In the genomic region with DNA sequence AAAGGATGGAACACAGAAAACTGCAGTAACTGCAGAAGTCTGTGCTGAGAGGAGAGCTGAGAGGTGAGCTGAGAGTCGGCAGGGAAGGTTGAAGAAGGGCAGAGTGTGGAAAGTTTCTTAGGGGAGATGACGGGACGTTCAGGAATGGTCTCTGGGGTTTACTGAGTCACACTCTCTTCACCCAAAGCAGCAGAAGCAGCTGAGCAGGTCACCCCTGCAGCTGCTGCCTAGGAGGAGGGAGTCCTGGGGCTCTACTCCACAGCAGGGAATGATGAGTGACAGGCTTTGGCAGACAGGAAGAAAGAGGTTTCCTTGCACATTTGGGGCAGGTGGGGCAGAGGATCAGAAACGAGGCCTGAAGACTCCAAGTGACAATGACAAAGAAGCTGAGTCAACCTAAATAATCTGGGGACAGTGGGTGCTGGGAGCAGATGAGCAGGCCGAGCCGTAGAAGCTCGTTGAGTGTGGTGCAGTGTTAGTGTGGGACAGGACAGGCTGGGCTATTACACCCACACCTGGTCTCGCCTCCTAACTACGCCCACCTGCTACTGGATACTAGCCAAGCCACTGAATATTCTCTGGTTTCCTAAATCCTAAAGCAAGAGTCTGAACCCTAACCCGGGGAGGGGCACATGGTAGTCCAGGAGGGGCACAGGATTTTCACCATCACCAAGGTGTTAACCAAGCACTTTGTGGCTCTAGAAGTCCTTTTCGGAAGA, we compare ENCODE assay signal across 13 cellular contexts. TPM values are rescaled to one million over a fixed set of nuclear protein-coding genes. Genes with fewer than 3 reads are reported as not detected.
DNase-seq lines count a peak whose midpoint lies in the region; ATAC-seq and TF ChIP-seq lines count a peak whose summit lies in the region.
"Had no signal": no experiment of that assay in that cellular context is flagged by ENCODE, and none has a peak within 500 bp of the region (broad histone marks: within the 10 kb centered on the region; RNA-seq: fewer than 3 reads in every experiment).

No MANE protein-coding gene starts in this region.

- no peak for TF ChIP-seq CTCF in IMR-90 (conservative IDR thresholded peaks at IDR 0.05; ENCODE audit: low read depth, low read length)
- no peak for TF ChIP-seq CTCF in cardiac fibroblast (IDR thresholded peaks at IDR 0.05; ENCODE audit: low read depth, low read length)
- TF ChIP-seq CTCF in osteoblast (IDR thresholded peaks at IDR 0.05; ENCODE audit: extremely low read depth, low read depth, low read length): no peak

- H4K20me1 ChIP-seq in IMR-90 (ENCODE audit: insufficient read depth, low read length) (peaks cover 4% of the 10 kb centered on the region; the same call in 1 of the 2 replicates), osteoblast (ENCODE audit: insufficient read depth, low read length) (no peaks in the 10 kb centered on the region)

- H3K9me1 ChIP-seq in IMR-90 (ENCODE audit: insufficient read depth, low read length): peaks cover 8% of the 10 kb centered on the region

- no peak overlapping the region for H2BK5ac ChIP-seq in IMR-90 (ENCODE audit: low read depth, low read length, poor library complexity, severe bottlenecking)

- BruUV-seq in IMR-90 (replicated peaks; lab: Mats Ljungman, UMichigan): no TSS peak

- H3K27ac ChIP-seq in IMR-90 (ENCODE audit: insufficient read depth, low read length) (no peak overlapping the region), osteoblast (ENCODE audit: low read depth, low read length) (no peak overlapping the region)
- H3K27ac ChIP-seq: gastroesophageal sphincter had no signal

- CTCF ChIA-PET in IMR-90 (lab: Yijun Ruan, JAX): no interaction called here

- no peak overlapping the region for H2BK15ac ChIP-seq in IMR-90 (ENCODE audit: low read depth, low read length)

- TF ChIP-seq POLR2A in IMR-90 (IDR thresholded peaks at IDR 0.05; ENCODE audit: low read depth, low read length): no peak

- WGBS in IMR-90 (ENCODE audit: extremely low coverage in 2 of 2, insufficient read length in 1 of 2), 2 experiments: 40% methylated on average over 1 of the region's 11 CpGs; no CpG with 5 or more reads in 1 of the 2 experiments

- H3K79me1 ChIP-seq in IMR-90 (ENCODE audit: low read depth in 1 of 2, low read length in 2 of 2): peaks cover 0 to 8% of the 10 kb centered on the region in 2 experiments; a peak in 1 of 4 replicates

- no peak overlapping the region for H3K14ac ChIP-seq in IMR-90 (replicated peaks; ENCODE audit: low read depth, low read length)

- no peaks in the 10 kb centered on the region for H3K79me2 ChIP-seq in osteoblast (ENCODE audit: insufficient read depth, low read length)

- 0 out of 2 replicates have a peak, but pooled peaks cover 1% of the 10 kb centered on the region for H3K36me3 ChIP-seq in IMR-90 (ENCODE audit: control insufficient read depth, insufficient read depth, low read length)
- no peaks in the 10 kb centered on the region for H3K36me3 ChIP-seq in osteoblast (ENCODE audit: insufficient read depth, low read length)
- no peaks in the 10 kb centered on the region for H3K36me3 ChIP-seq in MG63

- H4K8ac ChIP-seq in IMR-90 (ENCODE audit: low read depth in 2 of 2, low read length in 2 of 2): no peak overlapping the region

- H2AK5ac ChIP-seq in IMR-90 (ENCODE audit: low read depth, low read length): no peak overlapping the region; the same call in 1 of the 2 replicates

- peaks cover 7% of the 10 kb centered on the region for H3K4me1 ChIP-seq in IMR-90 (ENCODE audit: control insufficient read depth, insufficient read depth, low read length)
- peaks cover 13% of the 10 kb centered on the region for H3K4me1 ChIP-seq in osteoblast (ENCODE audit: insufficient read depth, low read length)

- H3K4me3 ChIP-seq in IMR-90 (ENCODE audit: insufficient read depth, low read depth, low read length) (no peak overlapping the region), cardiac fibroblast (replicated peaks in 1 of 2; ENCODE audit: low read depth in 2 of 2, low read length in 2 of 2) (no peak overlapping the region), osteoblast (ENCODE audit: insufficient read depth, low read length) (no peak overlapping the region), MG63 (no peak overlapping the region)
- H3K4me3 ChIP-seq: gastroesophageal sphincter had no signal

- H3K4ac ChIP-seq in IMR-90 (ENCODE audit: low read depth, low read length): no peak overlapping the region

- dilution Hi-C loops in IMR-90 (cut with HindIII; ENCODE audit: low sequenced_read_pairs, unreplicated experiment): no loop called here

- peak overlapping the region; percentile 40 for H2AFZ ChIP-seq in IMR-90 (replicated peaks; ENCODE audit: low read length, poor library complexity)
- H2AFZ ChIP-seq in osteoblast (ENCODE audit: low read length): no peak overlapping the region

- H2BK120ac ChIP-seq in IMR-90 (ENCODE audit: low read depth, low read length): no peak overlapping the region

- H3K27me3 ChIP-seq in IMR-90 (ENCODE audit: control insufficient read depth, insufficient read depth, low read length) (no peaks in the 10 kb centered on the region), osteoblast (ENCODE audit: insufficient read depth, low read length) (no peaks in the 10 kb centered on the region), MG63 (no peaks in the 10 kb centered on the region)
- H3K27me3 ChIP-seq: gastroesophageal sphincter had no signal

- ATAC-seq in IMR-90 (ENCODE audit: low read depth): peak; percentile 96
- ATAC-seq: activated naive CD4-positive, alpha-beta T cell treated with anti-CD3 and anti-CD28 coated beads, Interleukin-2, amount 50 U/mL, for 72 hours; gastroesophageal sphincter; sciatic nerve had no signal

- H3K23ac ChIP-seq in IMR-90 (ENCODE audit: low read depth, low read length): no peak overlapping the region

- H3K9ac ChIP-seq in IMR-90 (ENCODE audit: low read depth, low read length): no peak overlapping the region

- no peak overlapping the region for H3K56ac ChIP-seq in IMR-90 (ENCODE audit: extremely low read depth, insufficient read depth, low read length)

- POLR2A ChIA-PET in IMR-90 (lab: Charles Lee; ENCODE audit: unreplicated experiment): no interaction called here

- intact Hi-C loops in IMR-90 (cut with micrococcal nuclease): no loop called here

- H2BK20ac ChIP-seq in IMR-90 (ENCODE audit: low read depth, low read length): no peak overlapping the region

- no peak for TF ChIP-seq RAD21 in IMR-90 (IDR thresholded peaks at IDR 0.05; ENCODE audit: low read length)

- H4K91ac ChIP-seq in IMR-90 (ENCODE audit: insufficient read depth, low read depth, low read length): no peak overlapping the region

- peak; percentile 67 for DNase-seq in Daoy (ENCODE audit: low read depth)
- peak; percentile 91 for DNase-seq in IMR-90
- DNase-seq in cardiac fibroblast (ENCODE audit: low read depth in 2 of 2): peak; percentile 4 to 62
- DNase-seq in osteoblast (ENCODE audit: insufficient read length, low spot score, missing footprints): peak; percentile 88
- no peak for DNase-seq in occipital lobe (lab: John Stamatoyannopoulos, UW)
- no peak for DNase-seq in stimulated activated CD4-positive, alpha-beta T cell treated with anti-CD3 and anti-CD28 coated beads, Interleukin-4, amount 100 ng/mL, for 24 hours
- DNase-seq in MG63: no peak
- DNase-seq: naive B cell, NCI-H2227 treated with DMSO at 0.1 percent for 48 hours had no signal

- no peak overlapping the region for H3K18ac ChIP-seq in IMR-90 (ENCODE audit: low read depth, low read length)

- H3K4me2 ChIP-seq in IMR-90 (ENCODE audit: low read depth, low read length) (no peak overlapping the region; the same call in 1 of the 2 replicates), osteoblast (ENCODE audit: insufficient read depth, low read length) (peak overlapping the region; percentile 2)

- no peak overlapping the region for H4K5ac ChIP-seq in IMR-90 (ENCODE audit: low read depth, low read length)

- H2AK9ac ChIP-seq in IMR-90 (replicated peaks; ENCODE audit: low read depth, low read length, poor library complexity): no peak overlapping the region

- H3K9me3 ChIP-seq in IMR-90 (ENCODE audit: control insufficient read depth, insufficient read depth, low read length): no peaks in the 10 kb centered on the region
- no peaks in the 10 kb centered on the region for H3K9me3 ChIP-seq in osteoblast (ENCODE audit: low read depth, low read length)
- no peaks in the 10 kb centered on the region for H3K9me3 ChIP-seq in MG63
- H3K9me3 ChIP-seq: gastroesophageal sphincter had no signal

- in situ Hi-C loops in IMR-90 (cut with MboI; ENCODE audit: low sequenced_read_pairs): no loop called here

TF ChIP-seq in IMR-90, 13 proteins besides CTCF, POLR2A, EP300 and RAD21 (continues in another document):
- TF ChIP-seq MAFK (IDR thresholded peaks at IDR 0.05; ENCODE audit: low read depth, low read length) (no peak), RCOR1 (IDR thresholded peaks at IDR 0.05; ENCODE audit: insufficient replicate concordance, low read length) (no peak), MXI1 (IDR thresholded peaks at IDR 0.05; ENCODE audit: borderline replicate concordance, low read depth, low read length) (no peak), USF2 (IDR thresholded peaks at IDR 0.05; ENCODE audit: low read depth, low read length) (no peak), MAZ (IDR thresholded peaks at IDR 0.05; ENCODE audit: borderline replicate concordance, low read depth, low read length) (peak; percentile 47; the same call in 1 of the 2 replicates), FOS (IDR thresholded peaks at IDR 0.05; ENCODE audit: low read depth, low read length) (peak; percentile 47), CEBPB (IDR thresholded peaks at IDR 0.05; ENCODE audit: low read depth, low read length) (no peak), RFX5 (IDR thresholded peaks at IDR 0.05; ENCODE audit: low read depth, low read length) (no peak), BHLHE40 (IDR thresholded peaks at IDR 0.05; ENCODE audit: low read depth, low read length) (no peak)

RNA-seq across cellular contexts. Expression of gene BEND7, which starts 24.9 kb away (rescaled TPM):
- 8.0 and 9.9 TPM in 2 replicates for total RNA-seq in Daoy (2014; rRNA removed; shearing (Covaris generic))
- total RNA-seq in IMR-90 (2012; rRNA removed) (2.3 and 3.1 TPM in 2 replicates), osteoblast (9.0 and 10.6 TPM in 2 replicates), occipital lobe (4.8 TPM)
- polyA plus RNA-seq in IMR-90 (2012; rRNA removed): 2.5 and 3.5 TPM in 2 replicates
- polyA plus RNA-seq in IMR-90 (2012; cell fraction: cytosol; rRNA removed): 0.99 and 1.6 TPM in 2 replicates
- 1.7 and 9.5 TPM in 2 replicates for polyA plus RNA-seq in IMR-90 (2012; cell fraction: nucleus; rRNA removed; ENCODE audit: low replicate concordance)
- total RNA-seq in MG63 (2014; rRNA removed; shearing (Covaris generic); ENCODE audit: low replicate concordance): 3.6 and 4.5 TPM in 2 replicates
- total RNA-seq: activated naive CD4-positive, alpha-beta T cell treated with anti-CD3 and anti-CD28 coated beads, Interleukin-2, amount 50 U/mL, for 72 hours; T-helper 2 cell treated with Interferon-gamma antibody and Interleukin-4, amounts not matched to agents 100 ng/mL and 5 ng/mL, for 36 hours had no signal

Comparison
In these comparisons a context has a peak if more than half of its experiments do, and no peak if none do; other contexts are left out.
1. DNase-seq: peak in Daoy (single experiment), IMR-90 (single experiment), cardiac fibroblast (2 of 2) and osteoblast (single experiment); none in occipital lobe (single experiment), stimulated activated CD4-positive, alpha-beta T cell treated with anti-CD3 and anti-CD28 coated beads, Interleukin-4, amount 100 ng/mL, for 24 hours (single experiment) and MG63 (single experiment).